1 cellular context compared by ENCODE assay signal in the genomic region with DNA sequence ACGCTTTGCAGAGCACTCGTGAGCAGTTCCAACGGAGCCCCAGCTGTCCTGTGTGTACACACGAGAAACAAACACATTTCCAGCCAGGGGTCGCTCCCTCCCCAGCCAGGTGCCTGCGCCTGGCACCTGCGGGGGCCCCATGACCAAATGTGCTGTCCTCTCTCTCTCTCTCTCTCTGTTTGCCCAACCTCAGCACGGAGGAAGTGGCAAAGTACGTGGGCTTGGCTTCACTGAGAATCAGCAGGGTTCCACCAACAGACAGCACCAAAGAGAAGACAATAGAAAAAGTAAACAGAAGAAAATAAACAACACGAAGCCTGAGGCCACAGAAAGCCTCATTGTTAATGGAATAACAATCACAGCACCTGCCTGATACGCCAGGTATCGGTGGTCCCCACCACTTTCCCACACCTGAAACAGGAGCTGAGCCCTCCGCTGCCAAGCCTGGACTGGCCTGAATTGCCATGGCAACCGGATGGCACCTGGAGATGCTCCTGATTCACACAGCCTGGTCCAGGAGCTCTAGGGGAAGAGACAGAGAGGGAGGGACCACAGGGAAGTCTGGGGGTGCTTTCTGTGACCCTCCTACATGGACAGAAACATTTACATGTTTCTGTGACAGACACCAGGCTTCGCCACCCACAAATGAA.
TF ChIP-seq lines count a peak whose summit lies in the region.

No MANE protein-coding gene starts in this region.

TF ChIP-seq in SK-N-SH, 30 proteins besides CTCF, POLR2A, EP300 and RAD21 (continued from another document):
- TF ChIP-seq, protein P1, sequence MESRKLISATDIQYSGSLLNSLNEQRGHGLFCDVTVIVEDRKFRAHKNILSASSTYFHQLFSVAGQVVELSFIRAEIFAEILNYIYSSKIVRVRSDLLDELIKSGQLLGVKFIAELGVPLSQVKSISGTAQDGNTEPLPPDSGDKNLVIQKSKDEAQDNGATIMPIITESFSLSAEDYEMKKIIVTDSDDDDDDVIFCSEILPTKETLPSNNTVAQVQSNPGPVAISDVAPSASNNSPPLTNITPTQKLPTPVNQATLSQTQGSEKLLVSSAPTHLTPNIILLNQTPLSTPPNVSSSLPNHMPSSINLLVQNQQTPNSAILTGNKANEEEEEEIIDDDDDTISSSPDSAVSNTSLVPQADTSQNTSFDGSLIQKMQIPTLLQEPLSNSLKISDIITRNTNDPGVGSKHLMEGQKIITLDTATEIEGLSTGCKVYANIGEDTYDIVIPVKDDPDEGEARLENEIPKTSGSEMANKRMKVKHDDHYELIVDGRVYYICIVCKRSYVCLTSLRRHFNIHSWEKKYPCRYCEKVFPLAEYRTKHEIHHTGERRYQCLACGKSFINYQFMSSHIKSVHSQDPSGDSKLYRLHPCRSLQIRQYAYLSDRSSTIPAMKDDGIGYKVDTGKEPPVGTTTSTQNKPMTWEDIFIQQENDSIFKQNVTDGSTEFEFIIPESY (IDR thresholded peaks at IDR 0.05; ENCODE audit: borderline replicate concordance, low read depth): no peak
- TF ChIP-seq CHD2 (IDR thresholded peaks at IDR 0.05; ENCODE audit: low read length, partially characterized antibody) (no peak), TEAD4 (IDR thresholded peaks at IDR 0.05; ENCODE audit: borderline replicate concordance, insufficient read depth) (no peak)
TF ChIP-seq in SK-N-SH: peak in this region for 0.
